ENCODE assay signal across 18 cellular contexts in the genomic region with DNA sequence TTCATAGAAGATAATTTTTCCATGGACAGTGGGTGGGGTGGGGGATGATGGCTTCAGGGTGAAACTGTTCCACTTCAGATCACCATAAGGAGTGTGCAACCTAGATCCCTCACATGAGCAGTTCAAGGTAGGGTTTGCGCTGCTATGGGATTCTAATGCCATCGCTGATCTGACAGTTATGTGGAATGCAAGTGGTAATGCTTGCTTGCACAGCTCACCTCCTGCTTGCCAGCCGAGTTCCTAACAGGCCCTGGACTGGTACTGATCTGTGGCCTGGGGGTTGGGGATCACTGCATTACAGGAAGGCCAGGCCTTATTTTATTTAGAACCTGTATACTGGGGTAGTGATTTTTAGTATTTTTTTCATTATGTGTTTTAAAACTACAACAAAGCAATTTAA.
"Had no signal": no experiment of that assay in that cellular context is flagged by ENCODE, and none has a peak within 500 bp of the region (broad histone marks: within the 10 kb centered on the region; RNA-seq: fewer than 3 reads in every experiment).

No MANE protein-coding gene starts in this region.

- H3K4me3 ChIP-seq: colonic mucosa, esophagus muscularis mucosa, skin epidermis, tibial nerve, uterus had no signal

- H3K36me3 ChIP-seq: colonic mucosa, esophagus muscularis mucosa, tibial nerve, uterus had no signal

- H3K9me3 ChIP-seq: colonic mucosa, esophagus muscularis mucosa, uterus had no signal

- ATAC-seq: activated CD8-positive, alpha-beta T cell treated with anti-CD3 and anti-CD28 coated beads, Interleukin-2, amount 10 ng/mL, durations not matched to agents 7 days and 5 days; activated naive CD4-positive, alpha-beta T cell treated with anti-CD3 and anti-CD28 coated beads, Interleukin-2, amount 50 U/mL, for 72 hours had no signal

- H3K4me1 ChIP-seq: colonic mucosa had no signal

- DNase-seq: activated CD4-positive, alpha-beta T cell treated with anti-CD3 and anti-CD28 coated beads, Interleukin-2, amount 10 ng/mL, durations not matched to agents 24 days and 14 days; activated CD4-positive, CD25-positive, alpha-beta regulatory T cell; activated CD8-positive, alpha-beta memory T cell treated with anti-CD3 and anti-CD28 coated beads, Interleukin-2, amount 50 U/mL, for 4 hours; activated CD8-positive, alpha-beta T cell treated with anti-CD3 and anti-CD28 coated beads, Interleukin-2, amount 10 ng/mL, durations not matched to agents 7 days and 5 days; activated gamma-delta T cell; activated T-cell treated with anti-CD3 and anti-CD28 coated beads, Interleukin-2, amount 50 U/mL, for 48 hours; central memory CD4-positive, alpha-beta T cell; colonic mucosa; effector CD4-positive, alpha-beta T cell; mesendoderm; stimulated activated CD4-positive, alpha-beta T cell treated with anti-CD3 and anti-CD28 coated beads, Interleukin-15, amount 100 ng/mL, for 24 hours; stimulated activated CD4-positive, alpha-beta T cell treated with anti-CD3 and anti-CD28 coated beads, Interleukin-4, amount 100 ng/mL, for 1 hour; stimulated activated naive CD4-positive, alpha-beta T cell; uterus had no signal

- H3K27me3 ChIP-seq: colonic mucosa, esophagus muscularis mucosa, tibial nerve, uterus had no signal

- H3K27ac ChIP-seq: colonic mucosa, esophagus muscularis mucosa, skin epidermis, tibial nerve, uterus had no signal
